Comparison of ENCODE assay signal across 15 cellular contexts in genomic region chr5:148471379-148471778, GRCh38.
"Had no signal": no experiment of that assay in that cellular context is flagged by ENCODE, and none has a peak within 500 bp of the region (broad histone marks: within the 10 kb centered on the region; RNA-seq: fewer than 3 reads in every experiment).

No MANE protein-coding gene starts in this region.

- H3K36me3 Mint-ChIP-seq: naive B cell had no signal

- H3K9me3 ChIP-seq: left lung had no signal

- H3K4me1 ChIP-seq: parathyroid adenoma had no signal

- H3K9me3 Mint-ChIP-seq: activated T-helper 1 cell treated with anti-CD3 and anti-CD28 coated beads, Interleukin-12 subunit alpha, Interleukin-12 subunit beta, Interleukin-2, Interleukin-4 antibody, amounts not matched to agents 30 ng/mL and 10 ng/mL and 1 ng/mL, durations not matched to agents 14 hours and 24 hours and 36 hours; naive B cell had no signal

- H3K79me2 ChIP-seq: hepatocyte, parathyroid adenoma had no signal

- H3K4me3 Mint-ChIP-seq: activated T-helper 1 cell treated with anti-CD3 and anti-CD28 coated beads, Interleukin-12 subunit alpha, Interleukin-12 subunit beta, Interleukin-2, Interleukin-4 antibody, amounts not matched to agents 30 ng/mL and 10 ng/mL and 1 ng/mL, durations not matched to agents 14 hours and 24 hours and 36 hours; naive B cell had no signal

- H3K4me1 Mint-ChIP-seq: naive B cell had no signal

- H2AFZ ChIP-seq: hepatocyte, parathyroid adenoma had no signal

- FAIRE-seq: kidney had no signal

- DNase-seq: activated CD4-positive, CD25-positive, alpha-beta regulatory T cell treated with anti-CD3 and anti-CD28 coated beads, Interleukin-2, amount 50 U/mL, for 72 hours; activated naive CD4-positive, alpha-beta T cell; aorta; cortex of kidney; effector memory CD4-positive, alpha-beta T cell; kidney; left lung; naive B cell; stimulated activated CD4-positive, alpha-beta T cell treated with anti-CD3 and anti-CD28 coated beads, Interleukin-2, amount 100 ng/mL, for 48 hours; stimulated activated naive CD4-positive, alpha-beta T cell treated with Interleukin-2 at 50 U/mL for 16 hours; substantia nigra; trophoblast cell had no signal

- H3K4me3 ChIP-seq: hepatocyte, left lung had no signal

- H3K27me3 ChIP-seq: hepatocyte, left lung had no signal

- H3K36me3 ChIP-seq: left lung had no signal

- H3K4me2 ChIP-seq: hepatocyte had no signal

- H3K27ac Mint-ChIP-seq: activated T-helper 1 cell treated with anti-CD3 and anti-CD28 coated beads, Interleukin-12 subunit alpha, Interleukin-12 subunit beta, Interleukin-2, Interleukin-4 antibody, amounts not matched to agents 30 ng/mL and 10 ng/mL and 1 ng/mL, durations not matched to agents 14 hours and 24 hours and 36 hours; naive B cell had no signal

- H3K27ac ChIP-seq: hepatocyte, left lung, parathyroid adenoma had no signal

- H3K9ac ChIP-seq: parathyroid adenoma had no signal
